ENCODE assay signal across 1 cellular context in the genomic region with DNA sequence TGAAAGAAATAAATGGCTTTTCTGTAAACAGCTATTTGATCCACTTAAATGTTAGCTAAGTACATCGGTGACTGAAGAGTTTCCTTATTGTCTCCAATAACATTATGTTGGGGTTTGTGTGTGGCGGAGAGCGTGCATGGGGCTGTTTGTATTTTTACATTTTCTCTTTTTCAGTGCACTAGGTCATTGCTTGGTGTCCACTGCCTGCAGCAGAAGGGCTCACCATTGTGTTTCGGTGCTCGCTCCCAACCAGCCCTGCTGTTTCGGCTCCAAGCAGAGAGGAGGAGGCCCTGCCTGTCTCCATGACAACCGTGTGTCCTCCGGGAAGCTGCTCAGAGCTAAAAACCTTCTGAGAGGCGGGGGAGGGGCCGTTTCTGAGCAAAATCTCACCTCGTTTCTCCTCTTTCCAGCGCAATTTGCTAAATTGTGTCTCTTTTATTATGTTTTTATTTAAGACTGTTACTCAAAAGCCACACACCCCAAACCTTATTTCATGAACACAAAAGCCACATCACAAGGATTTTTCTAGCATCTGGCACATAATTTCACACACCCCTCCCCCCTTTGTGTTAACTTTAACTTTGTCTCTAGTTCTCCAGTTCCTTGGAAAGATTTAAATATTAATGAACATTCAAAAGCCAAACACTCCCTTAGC.
TF ChIP-seq lines count a peak whose summit lies in the region.

No MANE protein-coding gene starts in this region.

TF ChIP-seq in HEK293, 187 proteins besides CTCF, POLR2A, EP300 and RAD21 (continued from another document):
- TF ChIP-seq, protein P1, sequence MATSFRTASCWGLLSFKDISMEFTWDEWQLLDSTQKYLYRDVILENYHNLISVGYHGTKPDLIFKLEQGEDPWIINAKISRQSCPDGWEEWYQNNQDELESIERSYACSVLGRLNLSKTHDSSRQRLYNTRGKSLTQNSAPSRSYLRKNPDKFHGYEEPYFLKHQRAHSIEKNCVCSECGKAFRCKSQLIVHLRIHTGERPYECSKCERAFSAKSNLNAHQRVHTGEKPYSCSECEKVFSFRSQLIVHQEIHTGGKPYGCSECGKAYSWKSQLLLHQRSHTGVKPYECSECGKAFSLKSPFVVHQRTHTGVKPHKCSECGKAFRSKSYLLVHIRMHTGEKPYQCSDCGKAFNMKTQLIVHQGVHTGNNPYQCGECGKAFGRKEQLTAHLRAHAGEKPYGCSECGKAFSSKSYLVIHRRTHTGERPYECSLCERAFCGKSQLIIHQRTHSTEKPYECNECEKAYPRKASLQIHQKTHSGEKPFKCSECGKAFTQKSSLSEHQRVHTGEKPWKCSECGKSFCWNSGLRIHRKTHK (tag by site-specific recombination; IDR thresholded peaks at IDR 0.05), result no peak
- TF ChIP-seq, protein P2, sequence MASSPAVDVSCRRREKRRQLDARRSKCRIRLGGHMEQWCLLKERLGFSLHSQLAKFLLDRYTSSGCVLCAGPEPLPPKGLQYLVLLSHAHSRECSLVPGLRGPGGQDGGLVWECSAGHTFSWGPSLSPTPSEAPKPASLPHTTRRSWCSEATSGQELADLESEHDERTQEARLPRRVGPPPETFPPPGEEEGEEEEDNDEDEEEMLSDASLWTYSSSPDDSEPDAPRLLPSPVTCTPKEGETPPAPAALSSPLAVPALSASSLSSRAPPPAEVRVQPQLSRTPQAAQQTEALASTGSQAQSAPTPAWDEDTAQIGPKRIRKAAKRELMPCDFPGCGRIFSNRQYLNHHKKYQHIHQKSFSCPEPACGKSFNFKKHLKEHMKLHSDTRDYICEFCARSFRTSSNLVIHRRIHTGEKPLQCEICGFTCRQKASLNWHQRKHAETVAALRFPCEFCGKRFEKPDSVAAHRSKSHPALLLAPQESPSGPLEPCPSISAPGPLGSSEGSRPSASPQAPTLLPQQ (tag by site-specific recombination; IDR thresholded peaks at IDR 0.05), result no peak
- TF ChIP-seq ZNF600 (tag by site-specific recombination; IDR thresholded peaks at IDR 0.05) (peak; percentile 89), MZF1 (tag by site-specific recombination; IDR thresholded peaks at IDR 0.05; ENCODE audit: borderline replicate concordance) (no peak), OSR2 (tag by site-specific recombination; IDR thresholded peaks at IDR 0.05) (no peak), ZSCAN30 (tag by site-specific recombination; IDR thresholded peaks at IDR 0.05) (no peak), ZNF654 (tag by site-specific recombination; IDR thresholded peaks at IDR 0.05; ENCODE audit: low read depth) (no peak), YY1 (tag by site-specific recombination; IDR thresholded peaks at IDR 0.05) (no peak), ZNF561 (tag by site-specific recombination; IDR thresholded peaks at IDR 0.05; ENCODE audit: borderline replicate concordance) (no peak), SP7 (tag by site-specific recombination; IDR thresholded peaks at IDR 0.05) (no peak), ZNF341 (tag by site-specific recombination; IDR thresholded peaks at IDR 0.05; ENCODE audit: low read depth) (no peak), ZBTB17 (tag by site-specific recombination; IDR thresholded peaks at IDR 0.05) (peak; percentile 85), ZNF24 (tag by site-specific recombination; IDR thresholded peaks at IDR 0.05) (no peak), ZNF133 (tag by site-specific recombination; IDR thresholded peaks at IDR 0.05) (no peak), ZNF155 (tag by site-specific recombination; IDR thresholded peaks at IDR 0.05) (no peak), ZIC2 (tag by site-specific recombination; IDR thresholded peaks at IDR 0.05) (no peak), ZNF132 (tag by site-specific recombination; IDR thresholded peaks at IDR 0.05; ENCODE audit: borderline replicate concordance) (no peak), ZBTB20 (tag by site-specific recombination; IDR thresholded peaks at IDR 0.05) (no peak), ZNF157 (tag by site-specific recombination; IDR thresholded peaks at IDR 0.05) (no peak), ZNF560 (tag by site-specific recombination; IDR thresholded peaks at IDR 0.05; ENCODE audit: borderline replicate concordance) (no peak), WT1 (tag by site-specific recombination; IDR thresholded peaks at IDR 0.05) (no peak), ZNF585B (tag by site-specific recombination; IDR thresholded peaks at IDR 0.05) (no peak), ZFP41 (tag by site-specific recombination; IDR thresholded peaks at IDR 0.05; ENCODE audit: borderline replicate concordance) (no peak), ZNF473 (tag by site-specific recombination; IDR thresholded peaks at IDR 0.05) (no peak)
- TF ChIP-seq, protein P3, sequence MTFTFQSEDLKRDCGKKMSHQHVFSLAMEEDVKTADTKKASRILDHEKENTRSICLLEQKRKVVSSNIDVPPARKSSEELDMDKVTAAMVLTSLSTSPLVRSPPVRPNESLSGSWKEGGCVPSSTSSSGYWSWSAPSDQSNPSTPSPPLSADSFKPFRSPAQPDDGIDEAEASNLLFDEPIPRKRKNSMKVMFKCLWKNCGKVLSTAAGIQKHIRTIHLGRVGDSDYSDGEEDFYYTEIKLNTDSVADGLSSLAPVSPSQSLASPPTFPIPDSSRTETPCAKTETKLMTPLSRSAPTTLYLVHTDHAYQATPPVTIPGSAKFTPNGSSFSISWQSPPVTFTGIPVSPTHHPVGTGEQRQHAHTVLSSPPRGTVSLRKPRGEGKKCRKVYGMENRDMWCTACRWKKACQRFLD (tag by site-specific recombination; IDR thresholded peaks at IDR 0.05), result no peak
- TF ChIP-seq, protein P4, sequence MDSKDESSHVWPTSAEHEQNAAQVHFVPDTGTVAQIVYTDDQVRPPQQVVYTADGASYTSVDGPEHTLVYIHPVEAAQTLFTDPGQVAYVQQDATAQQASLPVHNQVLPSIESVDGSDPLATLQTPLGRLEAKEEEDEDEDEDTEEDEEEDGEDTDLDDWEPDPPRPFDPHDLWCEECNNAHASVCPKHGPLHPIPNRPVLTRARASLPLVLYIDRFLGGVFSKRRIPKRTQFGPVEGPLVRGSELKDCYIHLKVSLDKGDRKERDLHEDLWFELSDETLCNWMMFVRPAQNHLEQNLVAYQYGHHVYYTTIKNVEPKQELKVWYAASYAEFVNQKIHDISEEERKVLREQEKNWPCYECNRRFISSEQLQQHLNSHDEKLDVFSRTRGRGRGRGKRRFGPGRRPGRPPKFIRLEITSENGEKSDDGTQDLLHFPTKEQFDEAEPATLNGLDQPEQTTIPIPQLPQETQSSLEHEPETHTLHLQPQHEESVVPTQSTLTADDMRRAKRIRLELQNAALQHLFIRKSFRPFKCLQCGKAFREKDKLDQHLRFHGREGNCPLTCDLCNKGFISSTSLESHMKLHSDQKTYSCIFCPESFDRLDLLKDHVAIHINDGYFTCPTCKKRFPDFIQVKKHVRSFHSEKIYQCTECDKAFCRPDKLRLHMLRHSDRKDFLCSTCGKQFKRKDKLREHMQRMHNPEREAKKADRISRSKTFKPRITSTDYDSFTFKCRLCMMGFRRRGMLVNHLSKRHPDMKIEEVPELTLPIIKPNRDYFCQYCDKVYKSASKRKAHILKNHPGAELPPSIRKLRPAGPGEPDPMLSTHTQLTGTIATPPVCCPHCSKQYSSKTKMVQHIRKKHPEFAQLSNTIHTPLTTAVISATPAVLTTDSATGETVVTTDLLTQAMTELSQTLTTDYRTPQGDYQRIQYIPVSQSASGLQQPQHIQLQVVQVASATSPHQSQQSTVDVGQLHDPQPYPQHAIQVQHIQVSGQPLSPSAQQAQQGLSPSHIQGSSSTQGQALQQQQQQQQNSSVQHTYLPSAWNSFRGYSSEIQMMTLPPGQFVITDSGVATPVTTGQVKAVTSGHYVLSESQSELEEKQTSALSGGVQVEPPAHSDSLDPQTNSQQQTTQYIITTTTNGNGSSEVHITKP (tag by site-specific recombination; IDR thresholded peaks at IDR 0.05), result peak; percentile 78
- TF ChIP-seq, protein P5, sequence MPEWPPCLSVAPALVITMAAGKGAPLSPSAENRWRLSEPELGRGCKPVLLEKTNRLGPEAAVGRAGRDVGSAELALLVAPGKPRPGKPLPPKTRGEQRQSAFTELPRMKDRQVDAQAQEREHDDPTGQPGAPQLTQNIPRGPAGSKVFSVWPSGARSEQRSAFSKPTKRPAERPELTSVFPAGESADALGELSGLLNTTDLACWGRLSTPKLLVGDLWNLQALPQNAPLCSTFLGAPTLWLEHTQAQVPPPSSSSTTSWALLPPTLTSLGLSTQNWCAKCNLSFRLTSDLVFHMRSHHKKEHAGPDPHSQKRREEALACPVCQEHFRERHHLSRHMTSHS (tag by site-specific recombination; IDR thresholded peaks at IDR 0.05), result no peak
- TF ChIP-seq, protein P6, sequence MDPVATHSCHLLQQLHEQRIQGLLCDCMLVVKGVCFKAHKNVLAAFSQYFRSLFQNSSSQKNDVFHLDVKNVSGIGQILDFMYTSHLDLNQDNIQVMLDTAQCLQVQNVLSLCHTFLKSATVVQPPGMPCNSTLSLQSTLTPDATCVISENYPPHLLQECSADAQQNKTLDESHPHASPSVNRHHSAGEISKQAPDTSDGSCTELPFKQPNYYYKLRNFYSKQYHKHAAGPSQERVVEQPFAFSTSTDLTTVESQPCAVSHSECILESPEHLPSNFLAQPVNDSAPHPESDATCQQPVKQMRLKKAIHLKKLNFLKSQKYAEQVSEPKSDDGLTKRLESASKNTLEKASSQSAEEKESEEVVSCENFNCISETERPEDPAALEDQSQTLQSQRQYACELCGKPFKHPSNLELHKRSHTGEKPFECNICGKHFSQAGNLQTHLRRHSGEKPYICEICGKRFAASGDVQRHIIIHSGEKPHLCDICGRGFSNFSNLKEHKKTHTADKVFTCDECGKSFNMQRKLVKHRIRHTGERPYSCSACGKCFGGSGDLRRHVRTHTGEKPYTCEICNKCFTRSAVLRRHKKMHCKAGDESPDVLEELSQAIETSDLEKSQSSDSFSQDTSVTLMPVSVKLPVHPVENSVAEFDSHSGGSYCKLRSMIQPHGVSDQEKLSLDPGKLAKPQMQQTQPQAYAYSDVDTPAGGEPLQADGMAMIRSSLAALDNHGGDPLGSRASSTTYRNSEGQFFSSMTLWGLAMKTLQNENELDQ (tag by site-specific recombination; IDR thresholded peaks at IDR 0.05; ENCODE audit: low read depth), result no peak
TF ChIP-seq in HEK293: peak in this region for 4.
